Comparison of ENCODE assay signal across 8 cellular contexts in the genomic region with DNA sequence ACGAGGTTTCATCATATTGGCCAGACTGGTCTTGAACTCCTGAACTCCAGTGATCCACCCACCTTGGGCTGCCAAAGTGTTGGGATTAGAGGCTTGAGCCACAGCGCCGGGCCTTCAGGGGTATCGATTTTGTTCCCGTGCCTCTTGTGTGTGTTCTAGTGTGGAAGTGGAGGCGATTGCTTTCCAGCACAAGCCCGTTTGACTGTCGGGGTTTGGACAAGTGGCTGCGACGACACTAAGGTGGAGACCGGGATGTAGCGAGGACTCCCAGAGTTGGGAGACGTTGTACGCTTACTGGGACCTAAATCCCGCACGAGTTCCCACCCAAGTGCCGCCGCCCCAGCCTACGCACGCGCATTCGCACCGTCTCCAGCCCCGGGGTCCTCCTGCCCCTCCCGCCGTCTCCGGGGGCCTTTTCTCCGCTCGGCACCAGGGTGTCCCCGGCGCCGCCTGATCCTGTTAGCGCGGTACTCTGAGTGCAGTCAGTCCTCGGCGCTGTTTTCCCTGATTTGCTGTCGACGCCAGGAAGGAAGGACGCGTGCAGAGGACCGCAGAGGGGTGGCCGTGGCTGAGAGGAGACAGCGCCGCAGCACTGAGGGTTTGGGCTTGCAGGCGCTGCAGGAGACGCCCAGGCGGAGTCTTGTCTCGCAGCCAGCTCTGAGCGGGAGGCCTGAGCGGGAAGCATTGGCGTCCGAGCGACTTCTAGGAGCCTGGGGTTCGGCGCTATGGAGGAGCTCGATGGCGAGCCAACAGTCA. TPM values are rescaled to one million over a fixed set of nuclear protein-coding genes. Genes with fewer than 3 reads are reported as not detected.
A peak's percentile ranks its signal among the peaks of the same experiment; 100 is the strongest.
DNase-seq lines count a peak whose midpoint lies in the region; ATAC-seq and TF ChIP-seq lines count a peak whose summit lies in the region.

A gene with protein sequence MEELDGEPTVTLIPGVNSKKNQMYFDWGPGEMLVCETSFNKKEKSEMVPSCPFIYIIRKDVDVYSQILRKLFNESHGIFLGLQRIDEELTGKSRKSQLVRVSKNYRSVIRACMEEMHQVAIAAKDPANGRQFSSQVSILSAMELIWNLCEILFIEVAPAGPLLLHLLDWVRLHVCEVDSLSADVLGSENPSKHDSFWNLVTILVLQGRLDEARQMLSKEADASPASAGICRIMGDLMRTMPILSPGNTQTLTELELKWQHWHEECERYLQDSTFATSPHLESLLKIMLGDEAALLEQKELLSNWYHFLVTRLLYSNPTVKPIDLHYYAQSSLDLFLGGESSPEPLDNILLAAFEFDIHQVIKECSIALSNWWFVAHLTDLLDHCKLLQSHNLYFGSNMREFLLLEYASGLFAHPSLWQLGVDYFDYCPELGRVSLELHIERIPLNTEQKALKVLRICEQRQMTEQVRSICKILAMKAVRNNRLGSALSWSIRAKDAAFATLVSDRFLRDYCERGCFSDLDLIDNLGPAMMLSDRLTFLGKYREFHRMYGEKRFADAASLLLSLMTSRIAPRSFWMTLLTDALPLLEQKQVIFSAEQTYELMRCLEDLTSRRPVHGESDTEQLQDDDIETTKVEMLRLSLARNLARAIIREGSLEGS (plus strand): TSS at position 643 of the 756 bp plus-strand sequence. CDS start 83 bp downstream, at position 726.

- no peak for TF ChIP-seq CTCF in suprapubic skin (IDR thresholded peaks at IDR 0.05)

- TF ChIP-seq EP300 in suprapubic skin (IDR thresholded peaks at IDR 0.05): no peak

- no peaks in the 10 kb centered on the region for H3K27me3 ChIP-seq in suprapubic skin

- no peaks in the 10 kb centered on the region for H3K9me3 Mint-ChIP-seq in activated naive CD4-positive, alpha-beta T cell treated with anti-CD3 and anti-CD28 coated beads, Interleukin-2, amount 50 U/mL, for 24 hours

- H3K36me3 Mint-ChIP-seq in activated naive CD4-positive, alpha-beta T cell treated with anti-CD3 and anti-CD28 coated beads, Interleukin-2, amount 50 U/mL, for 24 hours: no peaks in the 10 kb centered on the region

- peaks cover 10% of the 10 kb centered on the region for H3K36me3 ChIP-seq in suprapubic skin

- H3K4me1 ChIP-seq in suprapubic skin: peaks cover 31% of the 10 kb centered on the region

- H3K27ac Mint-ChIP-seq in activated naive CD4-positive, alpha-beta T cell treated with anti-CD3 and anti-CD28 coated beads, Interleukin-2, amount 50 U/mL, for 24 hours: peak within 1 kb of the TSS; percentile 100

- CTCF ChIA-PET in HEK293T (lab: Yijun Ruan, JAX): interaction anchor here (0.6 to 2.3 kb wide), 3 partner anchors 35 to 91 kb away, joined by 3 to 11 read pairs (median 8); no protein-coding TSS in a partner anchor

- peak; percentile 89 for ATAC-seq in SK-N-SH treated with all-trans-retinoic acid at 6 μM for 48 hours

- H3K27me3 Mint-ChIP-seq in activated naive CD4-positive, alpha-beta T cell treated with anti-CD3 and anti-CD28 coated beads, Interleukin-2, amount 50 U/mL, for 24 hours: no peaks in the 10 kb centered on the region

- H3K4me3 ChIP-seq in suprapubic skin: peak within 1 kb of the TSS; percentile 92

- peak within 1 kb of the TSS; percentile 96 for H3K27ac ChIP-seq in suprapubic skin

- H3K4me3 Mint-ChIP-seq in activated naive CD4-positive, alpha-beta T cell treated with anti-CD3 and anti-CD28 coated beads, Interleukin-2, amount 50 U/mL, for 24 hours: peak within 1 kb of the TSS; percentile 97

- POLR2A ChIA-PET in HEK293T (lab: Yijun Ruan, JAX): interaction anchor here (0.6 to 3.5 kb wide), 32 partner anchors 9 to 575 kb away, joined by 3 to 19 read pairs (median 4); a partner anchor contains a TSS

- TF ChIP-seq POLR2A in suprapubic skin (IDR thresholded peaks at IDR 0.05): peak; percentile 55 to 62

- DNase-seq in ELR (ENCODE audit: low read depth): peak; percentile 98
- DNase-seq in HEK293T (ENCODE audit: extremely low spot score): peak; percentile 99
- peak; percentile 96 for DNase-seq in NCI-H1092 treated with DMSO at 0.1 percent for 48 hours (lab: John Stamatoyannopoulos, UW)
- peak; percentile 60 for DNase-seq in glomerular endothelial cell (ENCODE audit: extremely low read depth, low read depth, low spot score)
- DNase-seq in occipital lobe (lab: John Stamatoyannopoulos, UW): peak; percentile 89
- DNase-seq in suprapubic skin (ENCODE audit: low spot score in 2 of 2): peak; percentile 95 to 98

- WGBS in suprapubic skin: 0% methylated on average over 28 of the region's 57 CpGs

- H3K4me1 Mint-ChIP-seq in activated naive CD4-positive, alpha-beta T cell treated with anti-CD3 and anti-CD28 coated beads, Interleukin-2, amount 50 U/mL, for 24 hours: peaks cover 29% of the 10 kb centered on the region

- H3K9me3 ChIP-seq in suprapubic skin: no peaks in the 10 kb centered on the region

TF ChIP-seq in HEK293T, 16 proteins besides CTCF, POLR2A, EP300 and RAD21:
- TF ChIP-seq ELF4 (IDR thresholded peaks at IDR 0.05) (peak; percentile 29; the same call in 1 of the 2 replicates), SP1 (IDR thresholded peaks at IDR 0.05) (no peak), FOXK2 (IDR thresholded peaks at IDR 0.05) (no peak), L3MBTL2 (conservative IDR thresholded peaks at IDR 0.05) (peak; percentile 89), FOXM1 (IDR thresholded peaks at IDR 0.05; ENCODE audit: borderline replicate concordance) (no peak), TARDBP (IDR thresholded peaks at IDR 0.05) (no peak), BHLHE40 (IDR thresholded peaks at IDR 0.05; ENCODE audit: borderline replicate concordance) (no peak)
- TF ChIP-seq, protein P1, sequence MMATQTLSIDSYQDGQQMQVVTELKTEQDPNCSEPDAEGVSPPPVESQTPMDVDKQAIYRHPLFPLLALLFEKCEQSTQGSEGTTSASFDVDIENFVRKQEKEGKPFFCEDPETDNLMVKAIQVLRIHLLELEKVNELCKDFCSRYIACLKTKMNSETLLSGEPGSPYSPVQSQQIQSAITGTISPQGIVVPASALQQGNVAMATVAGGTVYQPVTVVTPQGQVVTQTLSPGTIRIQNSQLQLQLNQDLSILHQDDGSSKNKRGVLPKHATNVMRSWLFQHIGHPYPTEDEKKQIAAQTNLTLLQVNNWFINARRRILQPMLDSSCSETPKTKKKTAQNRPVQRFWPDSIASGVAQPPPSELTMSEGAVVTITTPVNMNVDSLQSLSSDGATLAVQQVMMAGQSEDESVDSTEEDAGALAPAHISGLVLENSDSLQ (IDR thresholded peaks at IDR 0.05): no peak

TF ChIP-seq in SK-N-SH treated with all-trans-retinoic acid at 6 μM for 48 hours, 23 proteins besides CTCF, POLR2A, EP300 and RAD21 (continues in another document):
- TF ChIP-seq, protein P2, sequence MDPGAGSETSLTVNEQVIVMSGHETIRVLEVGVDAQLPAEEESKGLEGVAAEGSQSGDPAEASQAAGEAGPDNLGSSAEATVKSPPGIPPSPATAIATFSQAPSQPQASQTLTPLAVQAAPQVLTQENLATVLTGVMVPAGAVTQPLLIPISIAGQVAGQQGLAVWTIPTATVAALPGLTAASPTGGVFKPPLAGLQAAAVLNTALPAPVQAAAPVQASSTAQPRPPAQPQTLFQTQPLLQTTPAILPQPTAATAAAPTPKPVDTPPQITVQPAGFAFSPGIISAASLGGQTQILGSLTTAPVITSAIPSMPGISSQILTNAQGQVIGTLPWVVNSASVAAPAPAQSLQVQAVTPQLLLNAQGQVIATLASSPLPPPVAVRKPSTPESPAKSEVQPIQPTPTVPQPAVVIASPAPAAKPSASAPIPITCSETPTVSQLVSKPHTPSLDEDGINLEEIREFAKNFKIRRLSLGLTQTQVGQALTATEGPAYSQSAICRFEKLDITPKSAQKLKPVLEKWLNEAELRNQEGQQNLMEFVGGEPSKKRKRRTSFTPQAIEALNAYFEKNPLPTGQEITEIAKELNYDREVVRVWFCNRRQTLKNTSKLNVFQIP (CRISPR knock-in tag; IDR thresholded peaks at IDR 0.05; ENCODE audit: borderline replicate concordance, low read depth): 0 out of 2 replicates have a peak, but pooled peaks have one; percentile 26
- TF ChIP-seq ZNF70 (CRISPR knock-in tag; IDR thresholded peaks at IDR 0.05) (0 out of 2 replicates have a peak, but pooled peaks have one; percentile 9), ARNTL (CRISPR knock-in tag; IDR thresholded peaks at IDR 0.05; ENCODE audit: borderline replicate concordance, low read depth) (no peak)
- TF ChIP-seq, protein P3, sequence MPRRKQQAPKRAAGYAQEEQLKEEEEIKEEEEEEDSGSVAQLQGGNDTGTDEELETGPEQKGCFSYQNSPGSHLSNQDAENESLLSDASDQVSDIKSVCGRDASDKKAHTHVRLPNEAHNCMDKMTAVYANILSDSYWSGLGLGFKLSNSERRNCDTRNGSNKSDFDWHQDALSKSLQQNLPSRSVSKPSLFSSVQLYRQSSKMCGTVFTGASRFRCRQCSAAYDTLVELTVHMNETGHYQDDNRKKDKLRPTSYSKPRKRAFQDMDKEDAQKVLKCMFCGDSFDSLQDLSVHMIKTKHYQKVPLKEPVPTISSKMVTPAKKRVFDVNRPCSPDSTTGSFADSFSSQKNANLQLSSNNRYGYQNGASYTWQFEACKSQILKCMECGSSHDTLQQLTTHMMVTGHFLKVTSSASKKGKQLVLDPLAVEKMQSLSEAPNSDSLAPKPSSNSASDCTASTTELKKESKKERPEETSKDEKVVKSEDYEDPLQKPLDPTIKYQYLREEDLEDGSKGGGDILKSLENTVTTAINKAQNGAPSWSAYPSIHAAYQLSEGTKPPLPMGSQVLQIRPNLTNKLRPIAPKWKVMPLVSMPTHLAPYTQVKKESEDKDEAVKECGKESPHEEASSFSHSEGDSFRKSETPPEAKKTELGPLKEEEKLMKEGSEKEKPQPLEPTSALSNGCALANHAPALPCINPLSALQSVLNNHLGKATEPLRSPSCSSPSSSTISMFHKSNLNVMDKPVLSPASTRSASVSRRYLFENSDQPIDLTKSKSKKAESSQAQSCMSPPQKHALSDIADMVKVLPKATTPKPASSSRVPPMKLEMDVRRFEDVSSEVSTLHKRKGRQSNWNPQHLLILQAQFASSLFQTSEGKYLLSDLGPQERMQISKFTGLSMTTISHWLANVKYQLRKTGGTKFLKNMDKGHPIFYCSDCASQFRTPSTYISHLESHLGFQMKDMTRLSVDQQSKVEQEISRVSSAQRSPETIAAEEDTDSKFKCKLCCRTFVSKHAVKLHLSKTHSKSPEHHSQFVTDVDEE (CRISPR knock-in tag; IDR thresholded peaks at IDR 0.05): 0 out of 2 replicates have a peak, but pooled peaks have one; percentile 49

RNA-seq across cellular contexts. Expression of the gene that starts here (rescaled TPM):
- total RNA-seq in glomerular endothelial cell: 30.0 and 35.1 TPM in 2 replicates
- 25.1 TPM for total RNA-seq in occipital lobe
- 10 to 100 TPM; 27.3 to 71.7 (median 33.0) TPM for total RNA-seq in suprapubic skin

Comparison
In these comparisons a context has a peak if more than half of its experiments do, and no peak if none do; other contexts are left out.
1. Peak in every context shown above with its lines: DNase-seq, ATAC-seq, H3K4me3 ChIP-seq and H3K27ac ChIP-seq.